In genomic region chr2:42849311-42849710, GRCh38 we compare ENCODE assay signal across 20 cellular contexts. TPM values are rescaled to one million over a fixed set of nuclear protein-coding genes. Genes with fewer than 3 reads are reported as not detected.
"Had no signal": no experiment of that assay in that cellular context is flagged by ENCODE, and none has a peak within 500 bp of the region (broad histone marks: within the 10 kb centered on the region; RNA-seq: fewer than 3 reads in every experiment).

No MANE protein-coding gene starts in this region.

- DNase-seq: dermis blood vessel endothelial cell; effector CD4-positive, alpha-beta T cell; erythroblast; foreskin keratinocyte; naive thymus-derived CD4-positive, alpha-beta T cell; nephron progenitor cell; stimulated activated CD4-positive, alpha-beta T cell treated with anti-CD3 and anti-CD28 coated beads, Interleukin-4, amount 100 ng/mL, for 1 hour; stimulated activated CD8-positive, alpha-beta memory T cell treated with anti-CD3 and anti-CD28 coated beads, Interleukin-4, amount 100 ng/mL, for 48 hours; stimulated activated naive CD8-positive, alpha-beta T cell treated with anti-CD3 and anti-CD28 coated beads, Interleukin-15, Interleukin-2, amounts not matched to agents 100 U/mL and 50 U/mL, for 24 hours; thyroid gland had no signal

- ATAC-seq: foreskin keratinocyte; left colon; naive thymus-derived CD4-positive, alpha-beta T cell; stimulated activated effector memory CD8-positive, alpha-beta T cell treated with anti-CD3 and anti-CD28 coated beads, Interleukin-12 subunit alpha, Interleukin-12 subunit beta, amount 100 ng/mL, for 72 hours; stimulated activated naive CD8-positive, alpha-beta T cell treated with anti-CD3 and anti-CD28 coated beads, Interleukin-15, Interleukin-2, amounts not matched to agents 100 U/mL and 50 U/mL, for 24 hours had no signal

- H3K4me3 Mint-ChIP-seq: central memory CD8-positive, alpha-beta T cell; endodermal cell; naive thymus-derived CD4-positive, alpha-beta T cell; nephron progenitor cell; stimulated activated effector memory CD8-positive, alpha-beta T cell treated with anti-CD3 and anti-CD28 coated beads, Interleukin-12 subunit alpha, Interleukin-12 subunit beta, amount 100 ng/mL, for 72 hours had no signal

- H3K79me2 ChIP-seq: hepatocyte had no signal

- H3K27me3 ChIP-seq: foreskin keratinocyte, hepatocyte, neutrophil, suprapubic skin, thyroid gland had no signal

- H3K36me3 ChIP-seq: neutrophil, suprapubic skin, thyroid gland had no signal

- H3K9me3 ChIP-seq: neutrophil, suprapubic skin, thyroid gland had no signal

- H3K4me2 ChIP-seq: hepatocyte, smooth muscle cell had no signal

- FAIRE-seq: endothelial cell of umbilical vein had no signal

- H3K4me3 ChIP-seq: hepatocyte, smooth muscle cell, suprapubic skin, thyroid gland had no signal

- H3K36me3 Mint-ChIP-seq: stimulated activated effector memory CD8-positive, alpha-beta T cell treated with anti-CD3 and anti-CD28 coated beads, Interleukin-12 subunit alpha, Interleukin-12 subunit beta, amount 100 ng/mL, for 72 hours had no signal

- H3K4me1 Mint-ChIP-seq: central memory CD8-positive, alpha-beta T cell; stimulated activated effector memory CD8-positive, alpha-beta T cell treated with anti-CD3 and anti-CD28 coated beads, Interleukin-12 subunit alpha, Interleukin-12 subunit beta, amount 100 ng/mL, for 72 hours had no signal

- H3K9me3 Mint-ChIP-seq: central memory CD8-positive, alpha-beta T cell; endodermal cell; nephron progenitor cell; stimulated activated effector memory CD8-positive, alpha-beta T cell treated with anti-CD3 and anti-CD28 coated beads, Interleukin-12 subunit alpha, Interleukin-12 subunit beta, amount 100 ng/mL, for 72 hours had no signal

- H3K27me3 Mint-ChIP-seq: central memory CD8-positive, alpha-beta T cell had no signal

- H3K27ac ChIP-seq: foreskin keratinocyte, hepatocyte, neutrophil, suprapubic skin, thyroid gland had no signal

- H2AFZ ChIP-seq: hepatocyte had no signal

- H3K27ac Mint-ChIP-seq: endodermal cell; naive thymus-derived CD4-positive, alpha-beta T cell; nephron progenitor cell; stimulated activated effector memory CD8-positive, alpha-beta T cell treated with anti-CD3 and anti-CD28 coated beads, Interleukin-12 subunit alpha, Interleukin-12 subunit beta, amount 100 ng/mL, for 72 hours had no signal

RNA-seq across cellular contexts. Expression of gene HAAO, which starts 56.9 kb away (rescaled TPM):
- total RNA-seq: dermis blood vessel endothelial cell, lung microvascular endothelial cell had no signal
